In the genomic region with DNA sequence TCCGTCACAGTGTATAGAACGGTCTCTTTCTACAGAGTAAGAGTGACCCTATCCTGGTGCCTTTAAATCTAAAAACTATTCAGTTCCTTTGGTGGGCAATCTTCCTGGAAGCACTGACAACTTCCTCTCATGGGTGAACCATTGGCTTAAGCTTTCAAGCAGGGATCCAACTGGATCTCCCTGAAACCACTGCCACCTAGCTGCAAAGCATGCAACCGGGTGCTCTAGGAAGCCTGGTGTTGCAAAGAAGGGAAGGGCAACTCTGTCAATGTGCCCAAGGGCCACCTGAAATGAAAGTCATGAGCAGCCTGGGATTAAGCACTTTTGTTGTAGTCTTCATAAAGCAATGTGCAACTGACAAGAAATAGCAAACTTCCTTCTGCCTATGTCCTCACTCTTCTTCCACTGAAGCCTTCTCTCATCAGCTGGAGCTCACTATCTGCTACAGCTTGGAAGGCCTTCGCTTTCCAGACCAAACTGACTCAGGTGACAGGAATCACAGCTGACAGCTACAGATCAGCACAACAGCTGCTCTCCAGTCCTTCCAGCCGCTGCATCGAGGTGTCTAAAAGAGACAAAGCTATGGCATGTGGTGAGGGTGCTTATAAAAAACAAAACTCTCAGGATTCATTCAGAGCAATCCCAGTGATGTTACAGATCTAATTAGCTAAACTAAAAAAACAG, we compare ENCODE assay signal across 1 cellular context.
TF ChIP-seq lines count a peak whose summit lies in the region.

No MANE protein-coding gene starts in this region.

TF ChIP-seq in IMR-90, 13 proteins besides CTCF, POLR2A, EP300 and RAD21:
- no peak for TF ChIP-seq RFX5 (IDR thresholded peaks at IDR 0.05; ENCODE audit: low read depth, low read length)
- TF ChIP-seq MAFK (IDR thresholded peaks at IDR 0.05; ENCODE audit: low read depth, low read length): no peak
- TF ChIP-seq NFE2L2 (IDR thresholded peaks at IDR 0.05; ENCODE audit: low read depth, low read length): no peak
- TF ChIP-seq RCOR1 (IDR thresholded peaks at IDR 0.05; ENCODE audit: insufficient replicate concordance, low read length): no peak
- TF ChIP-seq, protein P1, sequence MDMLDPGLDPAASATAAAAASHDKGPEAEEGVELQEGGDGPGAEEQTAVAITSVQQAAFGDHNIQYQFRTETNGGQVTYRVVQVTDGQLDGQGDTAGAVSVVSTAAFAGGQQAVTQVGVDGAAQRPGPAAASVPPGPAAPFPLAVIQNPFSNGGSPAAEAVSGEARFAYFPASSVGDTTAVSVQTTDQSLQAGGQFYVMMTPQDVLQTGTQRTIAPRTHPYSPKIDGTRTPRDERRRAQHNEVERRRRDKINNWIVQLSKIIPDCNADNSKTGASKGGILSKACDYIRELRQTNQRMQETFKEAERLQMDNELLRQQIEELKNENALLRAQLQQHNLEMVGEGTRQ (IDR thresholded peaks at IDR 0.05; ENCODE audit: low read depth, low read length): no peak
- TF ChIP-seq BHLHE40 (IDR thresholded peaks at IDR 0.05; ENCODE audit: low read depth, low read length): no peak
- TF ChIP-seq CEBPB (IDR thresholded peaks at IDR 0.05; ENCODE audit: low read depth, low read length): no peak
- TF ChIP-seq SMC3 (IDR thresholded peaks at IDR 0.05; ENCODE audit: low read depth, low read length): no peak
- no peak for TF ChIP-seq FOS (IDR thresholded peaks at IDR 0.05; ENCODE audit: low read depth, low read length)
- TF ChIP-seq, protein P2, sequence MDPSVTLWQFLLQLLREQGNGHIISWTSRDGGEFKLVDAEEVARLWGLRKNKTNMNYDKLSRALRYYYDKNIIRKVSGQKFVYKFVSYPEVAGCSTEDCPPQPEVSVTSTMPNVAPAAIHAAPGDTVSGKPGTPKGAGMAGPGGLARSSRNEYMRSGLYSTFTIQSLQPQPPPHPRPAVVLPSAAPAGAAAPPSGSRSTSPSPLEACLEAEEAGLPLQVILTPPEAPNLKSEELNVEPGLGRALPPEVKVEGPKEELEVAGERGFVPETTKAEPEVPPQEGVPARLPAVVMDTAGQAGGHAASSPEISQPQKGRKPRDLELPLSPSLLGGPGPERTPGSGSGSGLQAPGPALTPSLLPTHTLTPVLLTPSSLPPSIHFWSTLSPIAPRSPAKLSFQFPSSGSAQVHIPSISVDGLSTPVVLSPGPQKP (IDR thresholded peaks at IDR 0.05; ENCODE audit: borderline replicate concordance, low read depth, low read length): no peak
- no peak for TF ChIP-seq MAZ (IDR thresholded peaks at IDR 0.05; ENCODE audit: borderline replicate concordance, low read depth, low read length)
- no peak for TF ChIP-seq CHD1 (IDR thresholded peaks at IDR 0.05; ENCODE audit: low read depth, low read length)
- TF ChIP-seq MXI1 (IDR thresholded peaks at IDR 0.05; ENCODE audit: borderline replicate concordance, low read depth, low read length): no peak
